8 cellular contexts compared by ENCODE assay signal in genomic region chr7:141585592-141586510, GRCh38. TPM values are rescaled to one million over a fixed set of nuclear protein-coding genes. Genes with fewer than 3 reads are reported as not detected.
DNase-seq lines count a peak whose midpoint lies in the region; ATAC-seq, FAIRE-seq and TF ChIP-seq lines count a peak whose summit lies in the region.

No MANE protein-coding gene starts in this region.

- DNase-seq in GM13976 (ENCODE audit: low spot score) (peak; percentile 51), GM23248 (peak; percentile 90), PC-9 (peak; percentile 34 to 51), fibroblast of mammary gland (ENCODE audit: low read depth) (peak; percentile 93), SK-N-DZ (ENCODE audit: low spot score) (no peak), D721Med (ENCODE audit: insufficient read length, low spot score) (no peak)

- ATAC-seq in stimulated activated memory B cell treated with anti-CD40 and anti-IgM and Interleukin-4, amounts not matched to agents 10 μg/mL and 1 μg/mL and 100 μg/mL, for 72 hours: peak; percentile 95
- ATAC-seq in esophagus mucosa: no peak

- peaks cover 7% of the 10 kb centered on the region for H3K9me3 Mint-ChIP-seq in stimulated activated memory B cell treated with anti-CD40 and anti-IgM and Interleukin-4, amounts not matched to agents 10 μg/mL and 1 μg/mL and 100 μg/mL, for 72 hours

- no peaks in the 10 kb centered on the region for H3K36me3 ChIP-seq in GM23248 (ENCODE audit: low read depth)
- peaks cover 9% of the 10 kb centered on the region; the same call in 1 of the 2 replicates for H3K36me3 ChIP-seq in PC-9 (ENCODE audit: low read depth)

- H3K27me3 ChIP-seq in GM23248 (replicated peaks; ENCODE audit: insufficient read depth): no peaks in the 10 kb centered on the region
- no peaks in the 10 kb centered on the region for H3K27me3 ChIP-seq in PC-9 (ENCODE audit: insufficient read depth, low read depth)

- intact Hi-C loops in PC-9 (cut with micrococcal nuclease; ENCODE audit: unreplicated experiment): no loop called here

- peaks cover 11% of the 10 kb centered on the region; the same call in 1 of the 2 replicates for H3K79me2 ChIP-seq in GM23248 (ENCODE audit: insufficient read depth)
- no peaks in the 10 kb centered on the region for H3K79me2 ChIP-seq in PC-9 (ENCODE audit: low read depth)

- H3K27ac Mint-ChIP-seq in stimulated activated memory B cell treated with anti-CD40 and anti-IgM and Interleukin-4, amounts not matched to agents 10 μg/mL and 1 μg/mL and 100 μg/mL, for 72 hours: peak overlapping the region; percentile 45

- H3K36me3 Mint-ChIP-seq in stimulated activated memory B cell treated with anti-CD40 and anti-IgM and Interleukin-4, amounts not matched to agents 10 μg/mL and 1 μg/mL and 100 μg/mL, for 72 hours: peaks cover 32% of the 10 kb centered on the region

- in situ Hi-C loops in GM13976 (cut with MboI; ENCODE audit: low sequenced_read_pairs, unreplicated experiment) (no loop called here), GM23248 (cut with MboI) (no loop called here)

- H3K27ac ChIP-seq in GM23248 (peak overlapping the region; percentile 78), PC-9 (peak overlapping the region; percentile 61)

- H3K4me3 ChIP-seq in GM23248 (peak overlapping the region; percentile 55), PC-9 (no peak overlapping the region), fibroblast of mammary gland (ENCODE audit: control insufficient read depth, low read depth, low read length) (peak overlapping the region; percentile 11)

- BruUV-seq in PC-9 (replicated peaks; lab: Mats Ljungman, UMichigan): no TSS peak

- no peaks in the 10 kb centered on the region for H4K20me1 ChIP-seq in GM23248 (ENCODE audit: insufficient read depth)
- no peaks in the 10 kb centered on the region for H4K20me1 ChIP-seq in PC-9 (ENCODE audit: insufficient read depth)

- no peak for TF ChIP-seq CTCF in GM13976 (IDR thresholded peaks at IDR 0.05; ENCODE audit: borderline replicate concordance, control extremely low read depth, extremely low read depth, insufficient read depth, missing control alignments)
- no peak for TF ChIP-seq CTCF in PC-9 (conservative IDR thresholded peaks at IDR 0.05)
- TF ChIP-seq CTCF in fibroblast of mammary gland (conservative IDR thresholded peaks at IDR 0.05; ENCODE audit: control insufficient read depth, insufficient read depth, low read depth, low read length): no peak
- no peak for TF ChIP-seq CTCF in D721Med (IDR thresholded peaks at IDR 0.05; ENCODE audit: insufficient read depth, missing control alignments)

- H2AFZ ChIP-seq in GM23248: peak overlapping the region; percentile 53
- H2AFZ ChIP-seq in PC-9: no peak overlapping the region

- CTCF ChIA-PET in PC-9 (lab: Charles Lee): no interaction called here

- H3K4me1 Mint-ChIP-seq in stimulated activated memory B cell treated with anti-CD40 and anti-IgM and Interleukin-4, amounts not matched to agents 10 μg/mL and 1 μg/mL and 100 μg/mL, for 72 hours: peaks cover 35% of the 10 kb centered on the region

- peak overlapping the region; percentile 82 for H3K4me2 ChIP-seq in GM23248 (ENCODE audit: unreplicated experiment)
- peak overlapping the region; percentile 34; the same call in 1 of the 2 replicates for H3K4me2 ChIP-seq in PC-9

- 3 to 9% methylated on average over 6 of the region's 6 CpGs for WGBS in GM23248 (ENCODE audit: low coverage in 1 of 2, low lambda C conversion rate in 2 of 2, missing lambda C conversion rate in 2 of 2), 2 experiments

- H3K27me3 Mint-ChIP-seq in stimulated activated memory B cell treated with anti-CD40 and anti-IgM and Interleukin-4, amounts not matched to agents 10 μg/mL and 1 μg/mL and 100 μg/mL, for 72 hours: no peaks in the 10 kb centered on the region

- H3K4me3 Mint-ChIP-seq in stimulated activated memory B cell treated with anti-CD40 and anti-IgM and Interleukin-4, amounts not matched to agents 10 μg/mL and 1 μg/mL and 100 μg/mL, for 72 hours: peak overlapping the region; percentile 0

- H3K4me1 ChIP-seq in GM23248 (ENCODE audit: insufficient read depth): peaks cover 22% of the 10 kb centered on the region
- peaks cover 13% of the 10 kb centered on the region for H3K4me1 ChIP-seq in PC-9 (replicated peaks; ENCODE audit: insufficient read depth)

- H3K9me3 ChIP-seq in GM23248 (ENCODE audit: low read depth): no peaks in the 10 kb centered on the region
- no peaks in the 10 kb centered on the region for H3K9me3 ChIP-seq in PC-9 (ENCODE audit: insufficient read depth, low read depth)

- H3F3A ChIP-seq in GM23248 (ENCODE audit: insufficient read depth) (peaks cover 44% of the 10 kb centered on the region), PC-9 (ENCODE audit: insufficient read depth, low read depth) (no peaks in the 10 kb centered on the region)

- no peak for FAIRE-seq in D721Med (lab: Jason Lieb, UNC)

- peak overlapping the region; percentile 45 for H3K9ac ChIP-seq in GM23248

- H3K9me2 ChIP-seq in GM23248 (ENCODE audit: insufficient read depth) (no peaks in the 10 kb centered on the region), PC-9 (ENCODE audit: insufficient read depth) (no peaks in the 10 kb centered on the region)

- POLR2A ChIA-PET in PC-9 (lab: Charles Lee; ENCODE audit: unreplicated experiment): interaction anchor here (0.5 to 0.7 kb wide), 2 partner anchors 34 to 158 kb away, joined by 3 read pairs; no protein-coding TSS in a partner anchor

RNA-seq across cellular contexts. Expression of gene AGK, which starts 34.6 kb away (rescaled TPM):
- total RNA-seq in GM23248 (2014; rRNA removed; shearing (Covaris generic)): 24.1 and 35.5 TPM in 2 replicates
- 18.3 and 20.4 TPM in 2 replicates for polyA plus RNA-seq in GM23248 (2016; fragmentation: Nextera tagmentation; extraction: Ambion mirVana)
- total RNA-seq in PC-9 (2021): 35.6 and 44.1 TPM in 2 replicates
- 44.6 and 49.8 TPM in 2 replicates for polyA plus RNA-seq in SK-N-DZ (2014; cell fraction: cytosol; rRNA removed)
- 48.2 and 61.3 TPM in 2 replicates for polyA plus RNA-seq in SK-N-DZ (2014; cell fraction: nucleus; rRNA removed)
- 18.6 TPM for total RNA-seq in esophagus mucosa

Comparison
In these comparisons a context has a peak if more than half of its experiments do, and no peak if none do; other contexts are left out.
1. DNase-seq: peak in GM13976 (single experiment), GM23248 (single experiment), PC-9 (2 of 2) and fibroblast of mammary gland (single experiment); none in SK-N-DZ (single experiment) and D721Med (single experiment).